Comparison of ENCODE assay signal across 27 cellular contexts in genomic region chr12:109082751-109083150, GRCh38.
"Had no signal": no experiment of that assay in that cellular context is flagged by ENCODE, and none has a peak within 500 bp of the region (broad histone marks: within the 10 kb centered on the region; RNA-seq: fewer than 3 reads in every experiment).

No MANE protein-coding gene starts in this region.

- H3K27ac ChIP-seq: left ventricle myocardium inferior, parathyroid adenoma, right atrium auricular region, skin epidermis, spleen, thoracic aorta, tibial artery, uterus had no signal

- H3K9me3 Mint-ChIP-seq: natural killer cell treated with Interleukin-12 subunit alpha and Interleukin-12 subunit beta and Interleukin-15 and Interleukin-18, amount 100 ng/mL, for 72 hours had no signal

- H3K4me1 Mint-ChIP-seq: immature natural killer cell; mesothelial cell of epicardium; naive thymus-derived CD4-positive, alpha-beta T cell; stimulated activated memory B cell treated with anti-CD40 and anti-IgM and Interleukin-4, amounts not matched to agents 10 μg/mL and 1 μg/mL and 100 μg/mL, for 72 hours; stimulated activated naive CD8-positive, alpha-beta T cell treated with anti-CD3 and anti-CD28 coated beads, Interleukin-15, amount 100 ng/mL, for 72 hours had no signal

- DNase-seq: head of caudate nucleus; immature natural killer cell; left ventricle myocardium inferior; mesendoderm; mucosa of descending colon; naive thymus-derived CD4-positive, alpha-beta T cell; spleen; stimulated activated CD4-positive, alpha-beta T cell treated with anti-CD3 and anti-CD28 coated beads, Interleukin-1b, Interleukin-23, amount 100 ng/mL, for 48 hours; stimulated activated CD4-positive, alpha-beta T cell treated with anti-CD3 and anti-CD28 coated beads, Interleukin-2, amount 100 ng/mL, for 48 hours; stimulated activated CD4-positive, alpha-beta T cell treated with anti-CD3 and anti-CD28 coated beads, Interleukin-4, amount 100 ng/mL, for 4 hours; stimulated activated CD8-positive, alpha-beta memory T cell treated with anti-CD3 and anti-CD28 coated beads, Interleukin-4, amount 100 ng/mL, for 48 hours; stimulated activated naive CD4-positive, alpha-beta T cell treated with Interleukin-2 at 50 U/mL for 16 hours; stimulated activated naive CD8-positive, alpha-beta T cell treated with anti-CD3 and anti-CD28 coated beads, Interleukin-15, amount 100 ng/mL, for 72 hours; substantia nigra; tibial artery; trophoblast cell; uterus had no signal

- H3K27ac Mint-ChIP-seq: immature natural killer cell; mesothelial cell of epicardium; naive thymus-derived CD4-positive, alpha-beta T cell; natural killer cell treated with Interleukin-12 subunit alpha and Interleukin-12 subunit beta and Interleukin-15 and Interleukin-18, amount 100 ng/mL, for 72 hours; progenitor cell of endocrine pancreas; stimulated activated memory B cell treated with anti-CD40 and anti-IgM and Interleukin-4, amounts not matched to agents 10 μg/mL and 1 μg/mL and 100 μg/mL, for 72 hours; stimulated activated naive CD8-positive, alpha-beta T cell treated with anti-CD3 and anti-CD28 coated beads, Interleukin-15, amount 100 ng/mL, for 72 hours had no signal

- H3K36me3 ChIP-seq: uterus had no signal

- H3K27me3 Mint-ChIP-seq: naive thymus-derived CD4-positive, alpha-beta T cell; natural killer cell treated with Interleukin-12 subunit alpha and Interleukin-12 subunit beta and Interleukin-15 and Interleukin-18, amount 100 ng/mL, for 72 hours; progenitor cell of endocrine pancreas; stimulated activated memory B cell treated with anti-CD40 and anti-IgM and Interleukin-4, amounts not matched to agents 10 μg/mL and 1 μg/mL and 100 μg/mL, for 72 hours; stimulated activated naive CD8-positive, alpha-beta T cell treated with anti-CD3 and anti-CD28 coated beads, Interleukin-15, amount 100 ng/mL, for 72 hours had no signal

- H3K4me3 Mint-ChIP-seq: immature natural killer cell; mesothelial cell of epicardium; naive thymus-derived CD4-positive, alpha-beta T cell; natural killer cell treated with Interleukin-12 subunit alpha and Interleukin-12 subunit beta and Interleukin-15 and Interleukin-18, amount 100 ng/mL, for 72 hours; stimulated activated memory B cell treated with anti-CD40 and anti-IgM and Interleukin-4, amounts not matched to agents 10 μg/mL and 1 μg/mL and 100 μg/mL, for 72 hours; stimulated activated naive CD8-positive, alpha-beta T cell treated with anti-CD3 and anti-CD28 coated beads, Interleukin-15, amount 100 ng/mL, for 72 hours had no signal

- H3K4me1 ChIP-seq: parathyroid adenoma, right atrium auricular region, spleen, tibial artery, uterus had no signal

- ATAC-seq: mucosa of descending colon; naive thymus-derived CD4-positive, alpha-beta T cell; natural killer cell treated with Interleukin-12 subunit alpha and Interleukin-12 subunit beta and Interleukin-15 and Interleukin-18, amount 100 ng/mL, for 72 hours; sciatic nerve; stimulated activated memory B cell treated with anti-CD40 and anti-IgM and Interleukin-4, amounts not matched to agents 10 μg/mL and 1 μg/mL and 100 μg/mL, for 72 hours; stimulated activated naive CD8-positive, alpha-beta T cell treated with anti-CD3 and anti-CD28 coated beads, Interleukin-15, amount 100 ng/mL, for 72 hours had no signal

- H2AFZ ChIP-seq: parathyroid adenoma had no signal

- H3K9ac ChIP-seq: parathyroid adenoma had no signal

- H3K4me3 ChIP-seq: left ventricle myocardium inferior, lung, mucosa of descending colon, right atrium auricular region, skin epidermis, spleen, thoracic aorta, tibial artery, uterus had no signal

- H3K9me3 ChIP-seq: mucosa of descending colon, thoracic aorta, tibial artery, uterus had no signal

- H3K27me3 ChIP-seq: right atrium auricular region, spleen, tibial artery, uterus had no signal
